In genomic region chr19:47247308-47247990, GRCh38 we compare ENCODE assay signal across 8 cellular contexts. TPM values are rescaled to one million over a fixed set of nuclear protein-coding genes. Genes with fewer than 3 reads are reported as not detected.
A peak's percentile ranks its signal among the peaks of the same experiment; 100 is the strongest.
DNase-seq lines count a peak whose midpoint lies in the region; ATAC-seq lines count a peak whose summit lies in the region.

No MANE protein-coding gene starts in this region.

- H3K27ac ChIP-seq in right cardiac atrium (ENCODE audit: low read length) = no peak overlapping the region

- no peaks in the 10 kb centered on the region for H3K27me3 ChIP-seq in right cardiac atrium (ENCODE audit: control insufficient read depth, insufficient read depth)
- H3K27me3 ChIP-seq in skeletal muscle satellite cell (ENCODE audit: control insufficient read depth, insufficient read depth, low read length) = no peaks in the 10 kb centered on the region

- peak; percentile 86 for DNase-seq in DMS 273 (lab: John Stamatoyannopoulos, UW; ENCODE audit: unreplicated experiment)
- DNase-seq in LHCN-M2 (ENCODE audit: low read depth) = peak; percentile 58
- DNase-seq in T-helper 17 cell = peak; percentile 64 to 79 (median 71)
- peak; percentile 62 for DNase-seq in amniotic epithelial cell (ENCODE audit: low read depth)
- peak; percentile 79 to 92 (median 91) for DNase-seq in right cardiac atrium

- ATAC-seq in T-helper 17 cell = no peak
- no peak for ATAC-seq in right cardiac atrium
- no peak for ATAC-seq in GM21529 (IDR thresholded peaks at IDR 0.05; ENCODE audit: unreplicated experiment)
- no peak for ATAC-seq in HG02798 (IDR thresholded peaks at IDR 0.05; ENCODE audit: poor library complexity, unreplicated experiment)

- no peak overlapping the region for H3K27ac Mint-ChIP-seq in T-helper 17 cell

- H3K27me3 Mint-ChIP-seq in T-helper 17 cell = no peaks in the 10 kb centered on the region

- no peaks in the 10 kb centered on the region for H3K36me3 Mint-ChIP-seq in T-helper 17 cell (ENCODE audit: low read depth)

- peak overlapping the region; percentile 57 for H3K4me3 Mint-ChIP-seq in T-helper 17 cell

- no peaks in the 10 kb centered on the region for H3K36me3 ChIP-seq in skeletal muscle satellite cell (ENCODE audit: insufficient read depth, low read length)

- 30% methylated on average over 25 of the region's 25 CpGs for WGBS in right cardiac atrium

- H3K4me1 ChIP-seq in right cardiac atrium (ENCODE audit: control insufficient read depth, insufficient read depth, low read length) (peaks cover 3% of the 10 kb centered on the region), skeletal muscle satellite cell (ENCODE audit: control insufficient read depth, insufficient read depth, low read length) (peaks cover 11% of the 10 kb centered on the region)

- H3K9me3 ChIP-seq in T-helper 17 cell (ENCODE audit: control insufficient read depth, low read length, poor library complexity, severe bottlenecking) (no peaks in the 10 kb centered on the region), right cardiac atrium (ENCODE audit: control insufficient read depth, low read length) (no peaks in the 10 kb centered on the region), skeletal muscle satellite cell (replicated peaks; ENCODE audit: low read length) (no peaks in the 10 kb centered on the region)

- H3K9ac ChIP-seq in skeletal muscle satellite cell (ENCODE audit: low read depth, low read length) = peak overlapping the region; percentile 21

- H3K4me3 ChIP-seq in right cardiac atrium (ENCODE audit: low read length) = no peak overlapping the region
- no peak overlapping the region for H3K4me3 ChIP-seq in skeletal muscle satellite cell (ENCODE audit: low read length)

- peak overlapping the region; percentile 60 for H3K4me2 ChIP-seq in skeletal muscle satellite cell (ENCODE audit: low read length)

- H3K4me1 Mint-ChIP-seq in T-helper 17 cell = peaks cover 21% of the 10 kb centered on the region

- intact Hi-C loops in right cardiac atrium (cut with DNase I) = loop anchor here in 3 of 4 donors (2.0 to 5.0 kb wide), 2 partner anchors 35 to 99 kb away; no protein-coding TSS in a partner anchor

RNA-seq across cellular contexts. Expression of gene CCDC9, which starts 8.9 kb away (rescaled TPM):
- 4.9 and 16.2 TPM in 2 replicates for total RNA-seq in LHCN-M2 (2014; rRNA removed)
- 18.9 TPM for polyA plus RNA-seq in LHCN-M2 (2012)
- total RNA-seq in T-helper 17 cell = 10 to 100 TPM; 35.6 to 53.7 TPM
- 10 to 100 TPM; 18.1 to 27.5 (median 22.4) TPM for total RNA-seq in right cardiac atrium
- 27.8 TPM for polyA plus RNA-seq in right cardiac atrium
- 6.1 and 7.6 TPM in 2 replicates for total RNA-seq in skeletal muscle satellite cell (2012; rRNA removed)

RNA-seq across cellular contexts. Expression of gene BBC3, which starts 16.4 kb away (rescaled TPM):
- 3.3 and 6.8 TPM in 2 replicates for total RNA-seq in LHCN-M2 (2014; rRNA removed)
- 4.0 TPM for polyA plus RNA-seq in LHCN-M2 (2012)
- total RNA-seq in T-helper 17 cell = 10 to 100 TPM; 32.4 to 40.2 TPM
- 1 to 10 TPM; 2.1 to 4.3 (median 4.0) TPM for total RNA-seq in right cardiac atrium
- polyA plus RNA-seq in right cardiac atrium = 3.4 TPM
- 4.8 and 6.1 TPM in 2 replicates for total RNA-seq in skeletal muscle satellite cell (2012; rRNA removed)

RNA-seq across cellular contexts. Expression of gene INAFM1, which starts 27.2 kb away (rescaled TPM):
- 0.51 and 0.80 TPM in 2 replicates for total RNA-seq in LHCN-M2 (2014; rRNA removed)
- 7.5 TPM for polyA plus RNA-seq in LHCN-M2 (2012)
- total RNA-seq in T-helper 17 cell = 1 to 10 TPM; 9.2 to 9.9 TPM
- 10 to 100 TPM; 13.3 to 16.9 (median 15.0) TPM for total RNA-seq in right cardiac atrium
- polyA plus RNA-seq in right cardiac atrium = 7.0 TPM
- 0.51 and 3.1 TPM in 2 replicates for total RNA-seq in skeletal muscle satellite cell (2012; rRNA removed)
